In genomic region chr22:41417622-41418390, GRCh38 we compare ENCODE assay signal across 9 cellular contexts. TPM values are rescaled to one million over a fixed set of nuclear protein-coding genes. Genes with fewer than 3 reads are reported as not detected.
A peak's percentile ranks its signal among the peaks of the same experiment; 100 is the strongest.
DNase-seq lines count a peak whose midpoint lies in the region; ATAC-seq and TF ChIP-seq lines count a peak whose summit lies in the region.
"Had no signal": no experiment of that assay in that cellular context is flagged by ENCODE, and none has a peak within 500 bp of the region (broad histone marks: within the 10 kb centered on the region; RNA-seq: fewer than 3 reads in every experiment).

No MANE protein-coding gene starts in this region.

- H3K4me1 Mint-ChIP-seq in endodermal cell: peaks cover 9% of the 10 kb centered on the region

- no peaks in the 10 kb centered on the region for H3K9me3 ChIP-seq in body of pancreas
- H3K9me3 ChIP-seq in psoas muscle: no peaks in the 10 kb centered on the region
- no peaks in the 10 kb centered on the region for H3K9me3 ChIP-seq in endodermal cell (ENCODE audit: control insufficient read depth, low read length)

- H3K36me3 Mint-ChIP-seq in endodermal cell (ENCODE audit: low read depth): peaks cover 6% of the 10 kb centered on the region
- H3K36me3 Mint-ChIP-seq: CD4-positive, CD25-positive, alpha-beta regulatory T cell had no signal

- peak; percentile 62 to 79 (median 78) for TF ChIP-seq POLR2A in body of pancreas (IDR thresholded peaks at IDR 0.05)

- ATAC-seq in body of pancreas: peak; percentile 85
- peak; percentile 77 to 83 (median 79) for ATAC-seq in psoas muscle
- no peak for ATAC-seq in HG03457 (IDR thresholded peaks at IDR 0.05; ENCODE audit: unreplicated experiment)
- ATAC-seq in HG03342 (IDR thresholded peaks at IDR 0.05; ENCODE audit: unreplicated experiment): no peak

- no peak overlapping the region for H3K27ac Mint-ChIP-seq in endodermal cell

- DNase-seq in body of pancreas: peak; percentile 98 to 100 (median 100)
- DNase-seq in hepatic stellate cell (ENCODE audit: low spot score): peak; percentile 21
- peak; percentile 94 to 99 for DNase-seq in psoas muscle
- no peak for DNase-seq in endodermal cell
- no peak for DNase-seq in NCI-H774 (lab: John Stamatoyannopoulos, UW)
- DNase-seq: CD4-positive, CD25-positive, alpha-beta regulatory T cell had no signal

- H3K4me1 ChIP-seq in body of pancreas: peaks cover 68% of the 10 kb centered on the region
- peaks cover 41% of the 10 kb centered on the region for H3K4me1 ChIP-seq in psoas muscle
- H3K4me1 ChIP-seq in endodermal cell (ENCODE audit: control insufficient read depth, insufficient read depth, low read length): peaks cover 4% of the 10 kb centered on the region

- H3K9ac ChIP-seq in endodermal cell (ENCODE audit: extremely low read depth, low read length, poor library complexity, severe bottlenecking): no peak overlapping the region

- H3K4me3 ChIP-seq in body of pancreas (no peak overlapping the region), psoas muscle (no peak overlapping the region), endodermal cell (ENCODE audit: low read length) (no peak overlapping the region)

- no peaks in the 10 kb centered on the region for H3K9me3 Mint-ChIP-seq in endodermal cell
- H3K9me3 Mint-ChIP-seq: CD4-positive, CD25-positive, alpha-beta regulatory T cell had no signal

- no peak overlapping the region for H3K4me3 Mint-ChIP-seq in endodermal cell

- TF ChIP-seq CTCF in C4-2B (conservative IDR thresholded peaks at IDR 0.05) (no peak), body of pancreas (IDR thresholded peaks at IDR 0.05) (peak in 3 of 7 experiments; percentile 14 to 33 (median 26)), psoas muscle (IDR thresholded peaks at IDR 0.05) (no peak), endodermal cell (conservative IDR thresholded peaks at IDR 0.05) (no peak)

- H3K27me3 ChIP-seq in body of pancreas: no peaks in the 10 kb centered on the region
- H3K27me3 ChIP-seq in psoas muscle (ENCODE audit: insufficient read depth in 3 of 3, low read length in 2 of 3): no peaks in the 10 kb centered on the region
- no peaks in the 10 kb centered on the region for H3K27me3 ChIP-seq in endodermal cell (ENCODE audit: control insufficient read depth, insufficient read depth, low read length, poor library complexity, severe bottlenecking)

- H3K36me3 ChIP-seq in body of pancreas (replicated peaks in 1 of 2; ENCODE audit: insufficient read depth in 1 of 2, low read depth in 2 of 2) (no peaks in the 10 kb centered on the region), psoas muscle (ENCODE audit: insufficient read depth in 1 of 2, low read depth in 1 of 2) (peaks cover 0 to 3% of the 10 kb centered on the region in 2 donors), endodermal cell (ENCODE audit: control insufficient read depth, insufficient read depth, low read length) (no peaks in the 10 kb centered on the region)

- intact Hi-C loops in body of pancreas (cut with DNase I): no loop called here
- intact Hi-C loops in psoas muscle (cut with DNase I): no loop called here

- 21 to 24% methylated on average over 9 to 13 of the region's 13 CpGs for WGBS in body of pancreas, 2 donors
- WGBS in psoas muscle, 3 donors: 20 to 27% (median 23%) methylated on average over 13 of the region's 13 CpGs
- 89 to 92% methylated on average over 10 to 13 of the region's 13 CpGs for WGBS in endodermal cell (ENCODE audit: insufficient coverage in 1 of 2, insufficient read length in 1 of 2), 2 experiments

- H3K27ac ChIP-seq in C4-2B: peak overlapping the region; percentile 98
- H3K27ac ChIP-seq in body of pancreas: peak overlapping the region; percentile 95 to 99 (median 98)
- H3K27ac ChIP-seq in psoas muscle: peak overlapping the region; percentile 97
- no peak overlapping the region for H3K27ac ChIP-seq in endodermal cell (ENCODE audit: low read depth, low read length)

- H3K27me3 Mint-ChIP-seq in endodermal cell (ENCODE audit: insufficient read depth): no peaks in the 10 kb centered on the region
- H3K27me3 Mint-ChIP-seq: CD4-positive, CD25-positive, alpha-beta regulatory T cell had no signal

RNA-seq across cellular contexts. Expression of gene TOB2, which starts 28.8 kb away (rescaled TPM):
- 10 to 100 TPM; 23.1 to 27.2 TPM for total RNA-seq in body of pancreas
- 100 to 1,000 TPM in 1 of 4 donors, 10 to 100 TPM in 3; 12.3 to 111 (median 50.9) TPM for total RNA-seq in psoas muscle
- polyA plus RNA-seq in psoas muscle: 10 to 100 TPM in 2 of 3 donors, 1 to 10 TPM in 1; 9.5 to 26.1 (median 23.4) TPM
- total RNA-seq in endodermal cell: 10 to 100 TPM; 51.2 to 57.9 TPM
- polyA plus RNA-seq in endodermal cell (2013, experiment 1 of 2): 33.8 TPM
- 31.5 TPM for polyA plus RNA-seq in endodermal cell (2013, experiment 2 of 2)

RNA-seq across cellular contexts. Expression of gene TEF, which starts 36.1 kb away (rescaled TPM):
- 10 to 100 TPM; 10.9 to 29.0 TPM for total RNA-seq in body of pancreas
- total RNA-seq in psoas muscle: 10 to 100 TPM; 11.7 to 23.9 (median 16.1) TPM
- 1 to 10 TPM; 2.0 to 7.8 (median 6.2) TPM for polyA plus RNA-seq in psoas muscle
- 1 to 10 TPM; 4.7 to 7.9 TPM for total RNA-seq in endodermal cell
- polyA plus RNA-seq in endodermal cell (2013, experiment 1 of 2): 10.7 TPM
- 10.4 TPM for polyA plus RNA-seq in endodermal cell (2013, experiment 2 of 2)

RNA-seq across cellular contexts. Expression of gene PHF5A, which starts 50.7 kb away (rescaled TPM):
- 10 to 100 TPM; 15.5 to 19.2 TPM for total RNA-seq in body of pancreas
- 10 to 100 TPM; 19.9 to 40.0 (median 23.4) TPM for total RNA-seq in psoas muscle
- polyA plus RNA-seq in psoas muscle: 10 to 100 TPM; 34.3 to 79.2 (median 49.0) TPM
- total RNA-seq in endodermal cell: 10 to 100 TPM; 71.0 to 80.8 TPM
- 75.1 TPM for polyA plus RNA-seq in endodermal cell (2013, experiment 1 of 2)
- polyA plus RNA-seq in endodermal cell (2013, experiment 2 of 2): 69.4 TPM

RNA-seq across cellular contexts. Expression of gene ACO2, which starts 51.1 kb away (rescaled TPM):
- total RNA-seq in body of pancreas (10 to 100 TPM; 32.7 to 75.5 TPM), psoas muscle (100 to 1,000 TPM; 422 to 513 (median 474) TPM), endodermal cell (10 to 100 TPM; 69.0 to 82.3 TPM)
- polyA plus RNA-seq in psoas muscle: 100 to 1,000 TPM; 346 to 459 (median 402) TPM
- polyA plus RNA-seq in endodermal cell (2013, experiment 1 of 2): 63.0 TPM
- polyA plus RNA-seq in endodermal cell (2013, experiment 2 of 2): 59.0 TPM

Comparison
In these comparisons a context has a peak if more than half of its experiments do, and no peak if none do; other contexts are left out.
1. ATAC-seq: peak in body of pancreas (single experiment) and psoas muscle (4 of 4); none in HG03457 (single experiment) and HG03342 (single experiment).
2. DNase-seq: peak in body of pancreas (4 of 4), hepatic stellate cell (single experiment) and psoas muscle (2 of 2); none in endodermal cell (single experiment) and NCI-H774 (single experiment).